3 cellular contexts compared by ENCODE assay signal in the genomic region with DNA sequence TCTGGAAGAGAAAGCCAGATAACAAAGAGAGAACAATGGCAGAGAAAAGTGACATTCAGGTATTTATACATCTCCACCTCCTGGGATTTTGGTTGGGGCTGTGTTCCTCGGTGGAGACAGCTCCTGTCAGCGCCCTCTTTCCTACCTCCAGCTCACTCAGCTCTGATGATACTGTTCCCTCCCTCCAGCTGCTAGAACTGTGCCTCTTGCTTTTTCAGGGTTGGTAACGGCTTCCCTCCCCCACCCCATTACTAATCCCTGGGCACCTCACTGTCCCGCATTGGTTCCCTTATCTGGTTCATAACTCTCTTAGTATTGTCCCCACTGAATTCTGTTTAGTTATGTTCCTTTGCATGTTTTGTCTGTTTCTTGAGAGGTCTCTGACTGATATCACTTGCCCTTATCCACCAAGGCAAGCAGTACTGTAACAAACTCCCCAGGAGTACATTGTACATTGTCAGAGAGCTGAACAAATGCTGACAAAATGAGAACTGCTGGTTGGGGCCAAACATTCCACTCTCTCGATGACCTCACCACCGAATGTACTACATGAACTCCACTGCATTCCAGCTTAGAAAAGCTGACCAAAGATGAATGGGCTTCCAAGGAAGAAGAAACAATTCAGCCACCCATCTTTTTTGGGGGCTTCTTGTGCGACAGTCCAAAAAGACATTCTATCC.
TF ChIP-seq lines count a peak whose summit lies in the region.

No MANE protein-coding gene starts in this region.

TF ChIP-seq in IMR-90, 13 proteins besides CTCF, POLR2A, EP300 and RAD21:
- TF ChIP-seq NFE2L2 (IDR thresholded peaks at IDR 0.05; ENCODE audit: low read depth, low read length) (no peak), SMC3 (IDR thresholded peaks at IDR 0.05; ENCODE audit: low read depth, low read length) (no peak), CEBPB (IDR thresholded peaks at IDR 0.05; ENCODE audit: low read depth, low read length) (no peak), MAFK (IDR thresholded peaks at IDR 0.05; ENCODE audit: low read depth, low read length) (peak; percentile 65), MAZ (IDR thresholded peaks at IDR 0.05; ENCODE audit: borderline replicate concordance, low read depth, low read length) (peak; percentile 13; the same call in 1 of the 2 replicates), MXI1 (IDR thresholded peaks at IDR 0.05; ENCODE audit: borderline replicate concordance, low read depth, low read length) (peak; percentile 22; the same call in 1 of the 2 replicates), RFX5 (IDR thresholded peaks at IDR 0.05; ENCODE audit: low read depth, low read length) (no peak)
- TF ChIP-seq, protein P1, sequence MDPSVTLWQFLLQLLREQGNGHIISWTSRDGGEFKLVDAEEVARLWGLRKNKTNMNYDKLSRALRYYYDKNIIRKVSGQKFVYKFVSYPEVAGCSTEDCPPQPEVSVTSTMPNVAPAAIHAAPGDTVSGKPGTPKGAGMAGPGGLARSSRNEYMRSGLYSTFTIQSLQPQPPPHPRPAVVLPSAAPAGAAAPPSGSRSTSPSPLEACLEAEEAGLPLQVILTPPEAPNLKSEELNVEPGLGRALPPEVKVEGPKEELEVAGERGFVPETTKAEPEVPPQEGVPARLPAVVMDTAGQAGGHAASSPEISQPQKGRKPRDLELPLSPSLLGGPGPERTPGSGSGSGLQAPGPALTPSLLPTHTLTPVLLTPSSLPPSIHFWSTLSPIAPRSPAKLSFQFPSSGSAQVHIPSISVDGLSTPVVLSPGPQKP (IDR thresholded peaks at IDR 0.05; ENCODE audit: borderline replicate concordance, low read depth, low read length): no peak

TF ChIP-seq in H1, 55 proteins besides CTCF, POLR2A, EP300 and RAD21:
- TF ChIP-seq SIX5 (IDR thresholded peaks at IDR 0.05; ENCODE audit: low read depth, low read length): no peak
- TF ChIP-seq BCL11A (IDR thresholded peaks at IDR 0.05; ENCODE audit: low read depth in 2 of 2, low read length in 2 of 2): no peak
- TF ChIP-seq KDM5A (IDR thresholded peaks at IDR 0.05; ENCODE audit: low read length): no peak
- no peak for TF ChIP-seq NANOG (IDR thresholded peaks at IDR 0.05; ENCODE audit: insufficient read depth, low read depth, low read length, poor library complexity, severe bottlenecking)
- TF ChIP-seq KDM1A (IDR thresholded peaks at IDR 0.05; ENCODE audit: borderline replicate concordance, low read length): no peak

TF ChIP-seq in HepG2, 621 proteins besides CTCF, POLR2A, EP300 and RAD21:
- TF ChIP-seq MAFF (IDR thresholded peaks at IDR 0.05; ENCODE audit: low read depth, low read length) (0 out of 2 replicates have a peak, but pooled peaks have one; percentile 2), TEAD3 (CRISPR knock-in tag; optimal IDR thresholded peaks at IDR 0.05; ENCODE audit: borderline replicate concordance) (peak; percentile 19), ELF1 (CRISPR knock-in tag; IDR thresholded peaks at IDR 0.05) (no peak)
- TF ChIP-seq, protein P2, sequence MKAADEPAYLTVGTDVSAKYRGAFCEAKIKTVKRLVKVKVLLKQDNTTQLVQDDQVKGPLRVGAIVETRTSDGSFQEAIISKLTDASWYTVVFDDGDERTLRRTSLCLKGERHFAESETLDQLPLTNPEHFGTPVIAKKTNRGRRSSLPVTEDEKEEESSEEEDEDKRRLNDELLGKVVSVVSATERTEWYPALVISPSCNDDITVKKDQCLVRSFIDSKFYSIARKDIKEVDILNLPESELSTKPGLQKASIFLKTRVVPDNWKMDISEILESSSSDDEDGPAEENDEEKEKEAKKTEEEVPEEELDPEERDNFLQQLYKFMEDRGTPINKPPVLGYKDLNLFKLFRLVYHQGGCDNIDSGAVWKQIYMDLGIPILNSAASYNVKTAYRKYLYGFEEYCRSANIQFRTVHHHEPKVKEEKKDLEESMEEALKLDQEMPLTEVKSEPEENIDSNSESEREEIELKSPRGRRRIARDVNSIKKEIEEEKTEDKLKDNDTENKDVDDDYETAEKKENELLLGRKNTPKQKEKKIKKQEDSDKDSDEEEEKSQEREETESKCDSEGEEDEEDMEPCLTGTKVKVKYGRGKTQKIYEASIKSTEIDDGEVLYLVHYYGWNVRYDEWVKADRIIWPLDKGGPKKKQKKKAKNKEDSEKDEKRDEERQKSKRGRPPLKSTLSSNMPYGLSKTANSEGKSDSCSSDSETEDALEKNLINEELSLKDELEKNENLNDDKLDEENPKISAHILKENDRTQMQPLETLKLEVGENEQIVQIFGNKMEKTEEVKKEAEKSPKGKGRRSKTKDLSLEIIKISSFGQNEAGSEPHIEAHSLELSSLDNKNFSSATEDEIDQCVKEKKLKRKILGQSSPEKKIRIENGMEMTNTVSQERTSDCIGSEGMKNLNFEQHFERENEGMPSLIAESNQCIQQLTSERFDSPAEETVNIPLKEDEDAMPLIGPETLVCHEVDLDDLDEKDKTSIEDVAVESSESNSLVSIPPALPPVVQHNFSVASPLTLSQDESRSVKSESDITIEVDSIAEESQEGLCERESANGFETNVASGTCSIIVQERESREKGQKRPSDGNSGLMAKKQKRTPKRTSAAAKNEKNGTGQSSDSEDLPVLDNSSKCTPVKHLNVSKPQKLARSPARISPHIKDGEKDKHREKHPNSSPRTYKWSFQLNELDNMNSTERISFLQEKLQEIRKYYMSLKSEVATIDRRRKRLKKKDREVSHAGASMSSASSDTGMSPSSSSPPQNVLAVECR (CRISPR knock-in tag; IDR thresholded peaks at IDR 0.05; ENCODE audit: borderline replicate concordance): no peak
TF ChIP-seq in HepG2: peak in this region for 2.
